Comparison of ENCODE assay signal across 8 cellular contexts in genomic region chr6:127554435-127555006, GRCh38. TPM values are rescaled to one million over a fixed set of nuclear protein-coding genes. Genes with fewer than 3 reads are reported as not detected.
DNase-seq lines count a peak whose midpoint lies in the region; ATAC-seq and TF ChIP-seq lines count a peak whose summit lies in the region.

No MANE protein-coding gene starts in this region.

- ATAC-seq in HG03095 (IDR thresholded peaks at IDR 0.05; ENCODE audit: unreplicated experiment) (peak; percentile 59), HG03521 (IDR thresholded peaks at IDR 0.05; ENCODE audit: unreplicated experiment) (no peak)

- no peak for DNase-seq in AG04449 (ENCODE audit: low read depth, low spot score)
- DNase-seq in GM06990 (ENCODE audit: extremely low read depth, insufficient read length): no peak
- DNase-seq in NCI-H526 treated with DMSO at 0.1 percent for 48 hours (lab: John Stamatoyannopoulos, UW): peak; percentile 59
- DNase-seq in cerebellar cortex (ENCODE audit: low spot score): peak; percentile 34
- DNase-seq in renal cortical epithelial cell (ENCODE audit: low read depth): peak; percentile 31
- no peak for DNase-seq in activated gamma-delta T cell treated with Interleukin-2 at 50 U/mL for 16 hours

- no peaks in the 10 kb centered on the region; the same call in 1 of the 2 replicates for H3K27me3 ChIP-seq in GM06990 (replicated peaks; ENCODE audit: control insufficient read depth, insufficient read depth, low read length)

- TF ChIP-seq CTCF in AG04449 (IDR thresholded peaks at IDR 0.05; ENCODE audit: insufficient read depth, low read length, missing control alignments): peak; percentile 48
- peak; percentile 60 for TF ChIP-seq CTCF in GM06990 (IDR thresholded peaks at IDR 0.05; ENCODE audit: insufficient read depth, low read length, poor library complexity, severe bottlenecking)

- POLR2A ChIA-PET in AG04449 (lab: Yijun Ruan, JAX): no interaction called here

- H3K4me3 ChIP-seq in AG04449 (ENCODE audit: low read depth, low read length): no peak overlapping the region
- no peak overlapping the region for H3K4me3 ChIP-seq in GM06990 (replicated peaks; ENCODE audit: low read depth, low read length)

- H3K36me3 ChIP-seq in GM06990 (ENCODE audit: control insufficient read depth, insufficient read depth, low read length): no peaks in the 10 kb centered on the region

- CTCF ChIA-PET in AG04449 (lab: Yijun Ruan, JAX): interaction anchor here (1.0 to 4.8 kb wide), 5 partner anchors 9 to 138 kb away, joined by 3 to 28 read pairs (median 5); partner anchors contain the start of gene KIAA0408

RNA-seq across cellular contexts. Expression of gene C6orf58, which starts 22.5 kb away (rescaled TPM):
- 0.25 and 1.0 TPM in 2 replicates for total RNA-seq in renal cortical epithelial cell

Comparison
In these comparisons a context has a peak if more than half of its experiments do, and no peak if none do; other contexts are left out.
1. DNase-seq: peak in NCI-H526 treated with DMSO at 0.1 percent for 48 hours (single experiment), cerebellar cortex (single experiment) and renal cortical epithelial cell (single experiment); none in AG04449 (single experiment), GM06990 (single experiment) and activated gamma-delta T cell treated with Interleukin-2 at 50 U/mL for 16 hours (single experiment).